Comparison of ENCODE assay signal across 1 cellular context in the genomic region with DNA sequence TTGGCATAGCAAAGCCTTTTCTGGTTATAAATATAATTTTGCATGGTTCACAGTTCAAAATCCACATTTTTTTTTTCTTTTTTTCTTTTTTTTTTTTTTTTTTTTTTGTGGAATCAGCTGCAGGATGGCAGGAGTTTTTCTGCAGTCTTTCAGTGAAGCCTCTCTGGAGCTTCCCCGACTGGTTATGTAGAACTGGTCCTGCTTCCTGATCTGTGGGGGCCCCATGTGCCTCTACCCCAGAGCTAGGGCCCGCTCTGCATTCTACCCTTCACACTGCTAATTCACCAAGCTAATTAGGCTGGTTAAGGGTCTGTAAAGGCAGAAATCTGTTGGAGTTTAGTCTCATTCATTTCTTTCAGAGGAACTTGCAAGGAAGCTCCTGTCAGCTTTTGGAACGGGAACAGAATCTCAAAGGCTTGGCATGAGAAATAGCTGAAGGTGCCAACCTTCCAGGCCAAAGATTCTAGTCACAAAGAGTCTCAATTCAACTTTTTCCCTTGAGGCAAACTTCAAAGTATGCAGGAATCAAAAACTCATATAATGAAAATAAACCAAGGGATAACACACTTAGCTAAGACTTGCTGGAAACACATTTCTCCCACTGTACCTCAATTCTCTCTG.
TF ChIP-seq lines count a peak whose summit lies in the region.

No MANE protein-coding gene starts in this region.

TF ChIP-seq in WTC11, 78 proteins besides CTCF, POLR2A, EP300 and RAD21 (continued from another document):
- TF ChIP-seq, protein P1, sequence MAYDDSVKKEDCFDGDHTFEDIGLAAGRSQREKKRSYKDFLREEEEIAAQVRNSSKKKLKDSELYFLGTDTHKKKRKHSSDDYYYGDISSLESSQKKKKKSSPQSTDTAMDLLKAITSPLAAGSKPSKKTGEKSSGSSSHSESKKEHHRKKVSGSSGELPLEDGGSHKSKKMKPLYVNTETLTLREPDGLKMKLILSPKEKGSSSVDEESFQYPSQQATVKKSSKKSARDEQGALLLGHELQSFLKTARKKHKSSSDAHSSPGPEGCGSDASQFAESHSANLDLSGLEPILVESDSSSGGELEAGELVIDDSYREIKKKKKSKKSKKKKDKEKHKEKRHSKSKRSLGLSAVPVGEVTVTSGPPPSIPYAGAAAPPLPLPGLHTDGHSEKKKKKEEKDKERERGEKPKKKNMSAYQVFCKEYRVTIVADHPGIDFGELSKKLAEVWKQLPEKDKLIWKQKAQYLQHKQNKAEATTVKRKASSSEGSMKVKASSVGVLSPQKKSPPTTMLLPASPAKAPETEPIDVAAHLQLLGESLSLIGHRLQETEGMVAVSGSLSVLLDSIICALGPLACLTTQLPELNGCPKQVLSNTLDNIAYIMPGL (CRISPR knock-in tag; IDR thresholded peaks at IDR 0.05): no peak
- TF ChIP-seq, protein P2, sequence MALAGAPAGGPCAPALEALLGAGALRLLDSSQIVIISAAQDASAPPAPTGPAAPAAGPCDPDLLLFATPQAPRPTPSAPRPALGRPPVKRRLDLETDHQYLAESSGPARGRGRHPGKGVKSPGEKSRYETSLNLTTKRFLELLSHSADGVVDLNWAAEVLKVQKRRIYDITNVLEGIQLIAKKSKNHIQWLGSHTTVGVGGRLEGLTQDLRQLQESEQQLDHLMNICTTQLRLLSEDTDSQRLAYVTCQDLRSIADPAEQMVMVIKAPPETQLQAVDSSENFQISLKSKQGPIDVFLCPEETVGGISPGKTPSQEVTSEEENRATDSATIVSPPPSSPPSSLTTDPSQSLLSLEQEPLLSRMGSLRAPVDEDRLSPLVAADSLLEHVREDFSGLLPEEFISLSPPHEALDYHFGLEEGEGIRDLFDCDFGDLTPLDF (CRISPR knock-in tag; IDR thresholded peaks at IDR 0.05): no peak
- TF ChIP-seq NR2C2 (CRISPR knock-in tag; IDR thresholded peaks at IDR 0.05) (no peak), FOXJ3 (CRISPR knock-in tag; IDR thresholded peaks at IDR 0.05; ENCODE audit: borderline replicate concordance) (no peak), ZNF671 (CRISPR knock-in tag; IDR thresholded peaks at IDR 0.05) (no peak), CREB1 (CRISPR knock-in tag; IDR thresholded peaks at IDR 0.05) (no peak), OVOL2 (CRISPR knock-in tag; IDR thresholded peaks at IDR 0.05; ENCODE audit: borderline replicate concordance) (no peak), ZNF138 (CRISPR knock-in tag; conservative IDR thresholded peaks at IDR 0.05) (no peak)
- TF ChIP-seq, protein P3, sequence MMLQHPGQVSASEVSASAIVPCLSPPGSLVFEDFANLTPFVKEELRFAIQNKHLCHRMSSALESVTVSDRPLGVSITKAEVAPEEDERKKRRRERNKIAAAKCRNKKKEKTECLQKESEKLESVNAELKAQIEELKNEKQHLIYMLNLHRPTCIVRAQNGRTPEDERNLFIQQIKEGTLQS (CRISPR knock-in tag; conservative IDR thresholded peaks at IDR 0.05): no peak
- TF ChIP-seq, protein P4, sequence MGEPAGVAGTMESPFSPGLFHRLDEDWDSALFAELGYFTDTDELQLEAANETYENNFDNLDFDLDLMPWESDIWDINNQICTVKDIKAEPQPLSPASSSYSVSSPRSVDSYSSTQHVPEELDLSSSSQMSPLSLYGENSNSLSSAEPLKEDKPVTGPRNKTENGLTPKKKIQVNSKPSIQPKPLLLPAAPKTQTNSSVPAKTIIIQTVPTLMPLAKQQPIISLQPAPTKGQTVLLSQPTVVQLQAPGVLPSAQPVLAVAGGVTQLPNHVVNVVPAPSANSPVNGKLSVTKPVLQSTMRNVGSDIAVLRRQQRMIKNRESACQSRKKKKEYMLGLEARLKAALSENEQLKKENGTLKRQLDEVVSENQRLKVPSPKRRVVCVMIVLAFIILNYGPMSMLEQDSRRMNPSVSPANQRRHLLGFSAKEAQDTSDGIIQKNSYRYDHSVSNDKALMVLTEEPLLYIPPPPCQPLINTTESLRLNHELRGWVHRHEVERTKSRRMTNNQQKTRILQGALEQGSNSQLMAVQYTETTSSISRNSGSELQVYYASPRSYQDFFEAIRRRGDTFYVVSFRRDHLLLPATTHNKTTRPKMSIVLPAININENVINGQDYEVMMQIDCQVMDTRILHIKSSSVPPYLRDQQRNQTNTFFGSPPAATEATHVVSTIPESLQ (CRISPR knock-in tag; IDR thresholded peaks at IDR 0.05): no peak
- TF ChIP-seq, protein P5, sequence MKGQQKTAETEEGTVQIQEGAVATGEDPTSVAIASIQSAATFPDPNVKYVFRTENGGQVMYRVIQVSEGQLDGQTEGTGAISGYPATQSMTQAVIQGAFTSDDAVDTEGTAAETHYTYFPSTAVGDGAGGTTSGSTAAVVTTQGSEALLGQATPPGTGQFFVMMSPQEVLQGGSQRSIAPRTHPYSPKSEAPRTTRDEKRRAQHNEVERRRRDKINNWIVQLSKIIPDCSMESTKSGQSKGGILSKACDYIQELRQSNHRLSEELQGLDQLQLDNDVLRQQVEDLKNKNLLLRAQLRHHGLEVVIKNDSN (CRISPR knock-in tag; IDR thresholded peaks at IDR 0.05): no peak
